In genomic region chr3:12158387-12159226, GRCh38 we compare ENCODE assay signal across 10 cellular contexts. TPM values are rescaled to one million over a fixed set of nuclear protein-coding genes. Genes with fewer than 3 reads are reported as not detected.
DNase-seq lines count a peak whose midpoint lies in the region; TF ChIP-seq lines count a peak whose summit lies in the region.
"Had no signal": no experiment of that assay in that cellular context is flagged by ENCODE, and none has a peak within 500 bp of the region (broad histone marks: within the 10 kb centered on the region; RNA-seq: fewer than 3 reads in every experiment).

Gene TIMP4, minus strand, starts transcription at chr3:12158912. Its CDS starts 72 bp downstream, at chr3:12158840.

- H3K9me3 Mint-ChIP-seq in nephron = no peaks in the 10 kb centered on the region

- H3K27ac ChIP-seq in AG04450 (ENCODE audit: low read depth, low read length) = no peak within 1 kb of the TSS
- peak within 1 kb of the TSS; percentile 31 to 66 (median 49) for H3K27ac ChIP-seq in esophagus squamous epithelium

- no peak for TF ChIP-seq CTCF in AG04450 (IDR thresholded peaks at IDR 0.05; ENCODE audit: low read depth, low read length)
- TF ChIP-seq CTCF in esophagus squamous epithelium (IDR thresholded peaks at IDR 0.05) = no peak
- no peak for TF ChIP-seq CTCF in nephron (IDR thresholded peaks at IDR 0.05; ENCODE audit: unreplicated experiment in 3 of 3)

- H3K27ac Mint-ChIP-seq in nephron = peak within 1 kb of the TSS; percentile 36 to 55 (median 43)

- CTCF ChIA-PET in AG04450 (lab: Charles Lee) = interaction anchor here (0.9 to 1.9 kb wide), 4 partner anchors 14 to 321 kb away, joined by 3 to 6 read pairs (median 4); no protein-coding TSS in a partner anchor

- 12 to 25% methylated on average over 5 to 18 of the region's 34 CpGs for WGBS in esophagus squamous epithelium, 2 donors

- no peak for DNase-seq in AG04450 (ENCODE audit: low read depth, low spot score)
- DNase-seq in M059J (ENCODE audit: low read depth) = peak; percentile 69
- no peak for DNase-seq in esophagus squamous epithelium (lab: John Stamatoyannopoulos, UW)
- DNase-seq in G401 (ENCODE audit: low spot score) = no peak
- no peak for DNase-seq in SK-N-DZ (ENCODE audit: low spot score)
- no peak for DNase-seq in HK-2 (ENCODE audit: unreplicated experiment)
- DNase-seq in SKM-1 (lab: John Stamatoyannopoulos, UW; ENCODE audit: unreplicated experiment) = no peak

- H3K27me3 Mint-ChIP-seq in nephron (ENCODE audit: low read depth) = peaks cover 17% of the 10 kb centered on the region

- peak in 2 of 4 donors; percentile 5 to 17 for TF ChIP-seq POLR2A in esophagus squamous epithelium (IDR thresholded peaks at IDR 0.05)

- no peaks in the 10 kb centered on the region; the same call in 1 of the 2 replicates for H3K9me3 ChIP-seq in AG04450 (ENCODE audit: control insufficient read depth, insufficient read depth, low read length)
- no peaks in the 10 kb centered on the region for H3K9me3 ChIP-seq in esophagus squamous epithelium

- H3K4me1 Mint-ChIP-seq in nephron = peaks cover 26% of the 10 kb centered on the region

- peak within 1 kb of the TSS; percentile 42 to 70 (median 53) for H3K4me3 Mint-ChIP-seq in nephron

- POLR2A ChIA-PET in AG04450 (lab: Yijun Ruan, JAX) = interaction anchor here (0.7 kb wide), 1 partner anchor 146 kb away, joined by 3 read pairs; no protein-coding TSS in a partner anchor

- no peaks in the 10 kb centered on the region for H3K36me3 Mint-ChIP-seq in nephron (ENCODE audit: low read depth)

- H3K4me3 ChIP-seq in AG04450 (ENCODE audit: low read depth, low read length) = peak within 1 kb of the TSS; percentile 44
- peak within 1 kb of the TSS; percentile 29 to 60 (median 44) for H3K4me3 ChIP-seq in esophagus squamous epithelium

- peaks cover 8 to 19% (median 9%) of the 10 kb centered on the region in 3 donors for H3K4me1 ChIP-seq in esophagus squamous epithelium

- in situ Hi-C loops in G401 (cut with HindIII; ENCODE audit: low sequenced_read_pairs) = no loop called here

- no peaks in the 10 kb centered on the region for H3K36me3 ChIP-seq in esophagus squamous epithelium

- intact Hi-C loops in esophagus squamous epithelium (cut with DNase I) = no loop called here

- no peaks in the 10 kb centered on the region for H3K27me3 ChIP-seq in AG04450 (ENCODE audit: control insufficient read depth, insufficient read depth, low read length)
- no peaks in the 10 kb centered on the region for H3K27me3 ChIP-seq in esophagus squamous epithelium

RNA-seq across cellular contexts. Expression of gene TIMP4, which starts in this region (rescaled TPM):
- polyA plus RNA-seq in AG04450 (2011; rRNA removed) = 2.9 and 3.6 TPM in 2 replicates
- polyA minus RNA-seq in AG04450 (2011; rRNA and poly(A)+ RNA removed) = 3.3 and 3.4 TPM in 2 replicates
- total RNA-seq in M059J (2014; rRNA removed; shearing (Covaris generic)) = 5.1 and 8.9 TPM in 2 replicates
- 1 to 10 TPM in 3 of 4 donors, under 1 TPM in 1; 0.23 to 8.6 (median 4.0) TPM for total RNA-seq in esophagus squamous epithelium
- 0.12 TPM in 1 of 2 replicates, not detected in the other for total RNA-seq in G401 (2014; rRNA removed; shearing (Covaris generic))
- polyA plus RNA-seq in SK-N-DZ (2014; cell fraction: cytosol; rRNA removed) = not detected in 2 replicates
- not detected in 2 replicates for polyA plus RNA-seq in SK-N-DZ (2014; cell fraction: nucleus; rRNA removed)
- total RNA-seq: mononuclear cell, RPMI7951 had no signal
